Comparison of ENCODE assay signal across 23 cellular contexts in the genomic region with DNA sequence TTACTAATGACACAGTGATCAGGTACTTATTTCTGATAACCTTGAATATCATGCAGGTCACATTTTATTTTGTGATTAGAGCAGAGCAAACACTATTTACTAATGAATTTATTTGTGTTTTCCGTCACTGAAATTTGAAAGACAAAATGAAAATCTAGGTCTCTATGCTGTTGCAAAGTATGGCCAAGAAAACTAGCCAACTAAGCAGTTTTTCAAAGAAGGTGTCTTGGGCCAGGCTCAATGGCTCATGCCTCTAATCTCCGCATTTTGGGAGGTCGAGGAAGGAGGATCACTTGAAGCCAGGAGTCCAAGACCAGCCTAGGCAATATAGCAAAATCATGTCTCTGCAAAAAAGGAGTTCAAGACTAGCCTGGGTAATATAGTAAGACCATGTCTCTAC.
"Had no signal": no experiment of that assay in that cellular context is flagged by ENCODE, and none has a peak within 500 bp of the region (broad histone marks: within the 10 kb centered on the region; RNA-seq: fewer than 3 reads in every experiment).

No MANE protein-coding gene starts in this region.

- H3K9me3 ChIP-seq: lower lobe of right lung, neutrophil, ovary, prostate gland, spleen, upper lobe of right lung had no signal

- H3K36me3 ChIP-seq: lower lobe of right lung, neutrophil, ovary, prostate gland, spleen, upper lobe of right lung had no signal

- H3K27me3 ChIP-seq: foreskin keratinocyte, neutrophil, ovary, spleen, upper lobe of right lung had no signal

- H3K27ac ChIP-seq: coronary artery, neutrophil, ovary, prostate gland, upper lobe of right lung had no signal

- H3K4me3 ChIP-seq: coronary artery, lower lobe of right lung, ovary, prostate gland, spleen, upper lobe of right lung had no signal

- DNase-seq: activated B cell treated with CpG ODN at 0.5 μM for 24 hours; activated CD4-positive, alpha-beta T cell treated with anti-CD3 and anti-CD28 coated beads, Interleukin-2, amount 50 U/mL, for 4 hours; activated gamma-delta T cell treated with Interleukin-2 at 50 U/mL for 16 hours; activated naive CD8-positive, alpha-beta T cell treated with anti-CD3 and anti-CD28 coated beads, Interleukin-2, amount 10 ng/mL, durations not matched to agents 7 days and 5 days; amygdala; cerebellar nuclear complex; effector CD4-positive, alpha-beta T cell; erythroblast; foreskin keratinocyte; lower lobe of right lung; ovary; spleen; stimulated activated CD4-positive, alpha-beta T cell treated with anti-CD3 and anti-CD28 coated beads, Interleukin-4, amount 100 ng/mL, for 1 hour; stimulated activated naive CD8-positive, alpha-beta T cell treated with anti-CD3 and anti-CD28 coated beads, Interleukin-15, Interleukin-2, amounts not matched to agents 100 U/mL and 50 U/mL, for 24 hours; SW 1271; T-helper 17 cell; upper lobe of right lung had no signal

- H3K9me3 Mint-ChIP-seq: activated B cell treated with CpG ODN at 0.5 μM for 24 hours; activated naive CD8-positive, alpha-beta T cell treated with anti-CD3 and anti-CD28 coated beads, Interleukin-2, amount 10 ng/mL, durations not matched to agents 7 days and 5 days; nephron had no signal

- ATAC-seq: activated CD4-positive, alpha-beta T cell treated with anti-CD3 and anti-CD28 coated beads for 36 hours; foreskin keratinocyte; left lobe of liver; lower lobe of right lung; stimulated activated naive CD8-positive, alpha-beta T cell treated with anti-CD3 and anti-CD28 coated beads, Interleukin-15, Interleukin-2, amounts not matched to agents 100 U/mL and 50 U/mL, for 24 hours; T-helper 17 cell; upper lobe of right lung had no signal

- H3K27me3 Mint-ChIP-seq: activated B cell treated with CpG ODN at 0.5 μM for 24 hours; activated CD4-positive, alpha-beta T cell treated with anti-CD3 and anti-CD28 coated beads for 36 hours; T-helper 17 cell had no signal

- H3K4me1 ChIP-seq: prostate gland had no signal
